1 cellular context compared by ENCODE assay signal in genomic region chr17:38333635-38334295, GRCh38.
TF ChIP-seq lines count a peak whose summit lies in the region.

No MANE protein-coding gene starts in this region.

TF ChIP-seq in K562, 482 proteins besides CTCF, POLR2A, EP300 and RAD21 (continued from another document):
- TF ChIP-seq CREB3L1 (IDR thresholded peaks at IDR 0.05; ENCODE audit: borderline replicate concordance, low read depth) (no peak), HNRNPK (IDR thresholded peaks at IDR 0.05; ENCODE audit: low read depth, low read length, poor library complexity, severe bottlenecking) (no peak), MTA2 (IDR thresholded peaks at IDR 0.05; ENCODE audit: low read depth) (no peak), CBFA2T3 (IDR thresholded peaks at IDR 0.05) (no peak), SIX5 (IDR thresholded peaks at IDR 0.05; ENCODE audit: borderline replicate concordance in 1 of 2, insufficient read depth in 1 of 2, low read depth in 1 of 2, low read length in 2 of 2) (no peak), RB1 (IDR thresholded peaks at IDR 0.05; ENCODE audit: low read depth) (0 out of 2 replicates have a peak, but pooled peaks have one; percentile 32), ZNF384 (IDR thresholded peaks at IDR 0.05; ENCODE audit: low read depth, low read length) (no peak), SRSF3 (IDR thresholded peaks at IDR 0.05; ENCODE audit: insufficient read depth, low read length) (no peak), HMBOX1 (IDR thresholded peaks at IDR 0.05) (no peak), IRF2 (CRISPR knock-in tag; IDR thresholded peaks at IDR 0.05) (no peak), BCLAF1 (IDR thresholded peaks at IDR 0.05; ENCODE audit: borderline replicate concordance in 1 of 2, control insufficient read depth in 1 of 2, low read depth in 2 of 2, low read length in 1 of 2) (no peak), TSC22D4 (tag; IDR thresholded peaks at IDR 0.05) (no peak), RBFOX2 (IDR thresholded peaks at IDR 0.05; ENCODE audit: low read depth, low read length) (no peak), KAT8 (IDR thresholded peaks at IDR 0.05; ENCODE audit: low read depth) (no peak), ASH1L (IDR thresholded peaks at IDR 0.05; ENCODE audit: borderline replicate concordance, low read depth, partially characterized antibody) (no peak), XRCC5 (IDR thresholded peaks at IDR 0.05; ENCODE audit: low read depth, low read length) (peak; percentile 39; the same call in 1 of the 2 replicates), ZNF431 (CRISPR knock-in tag; IDR thresholded peaks at IDR 0.05) (no peak), MYBL2 (IDR thresholded peaks at IDR 0.05; ENCODE audit: low read depth) (no peak), MYBL2 (CRISPR knock-in tag; IDR thresholded peaks at IDR 0.05; ENCODE audit: borderline replicate concordance) (no peak), MEF2A (IDR thresholded peaks at IDR 0.05; ENCODE audit: control insufficient read depth, low read depth, low read length) (no peak), PRPF4 (IDR thresholded peaks at IDR 0.05; ENCODE audit: insufficient read depth, low read depth, low read length, poor library complexity, severe bottlenecking) (no peak), FOXA1 (IDR thresholded peaks at IDR 0.05; ENCODE audit: borderline replicate concordance) (no peak), JUND (IDR thresholded peaks at IDR 0.05; ENCODE audit: borderline replicate concordance, low read depth, low read length) (0 out of 2 replicates have a peak, but pooled peaks have one; percentile 10), JUND (tag; IDR thresholded peaks at IDR 0.05; ENCODE audit: borderline replicate concordance, low read depth, low read length) (no peak), SMARCA4 (IDR thresholded peaks at IDR 0.05) (peak; percentile 51; the same call in 1 of the 2 replicates), ESRRA (IDR thresholded peaks at IDR 0.05; ENCODE audit: borderline replicate concordance, low read depth) (0 out of 2 replicates have a peak, but pooled peaks have one; percentile 20), ELF4 (CRISPR knock-in tag; IDR thresholded peaks at IDR 0.05) (no peak), KLF10 (CRISPR knock-in tag; IDR thresholded peaks at IDR 0.05) (no peak), NCOA1 (IDR thresholded peaks at IDR 0.05; ENCODE audit: low read depth) (no peak), ARID2 (IDR thresholded peaks at IDR 0.05) (peak; percentile 71), KLF1 (tag; IDR thresholded peaks at IDR 0.05) (no peak), ZNF644 (tag; IDR thresholded peaks at IDR 0.05; ENCODE audit: low read depth) (no peak), SMC3 (conservative IDR thresholded peaks at IDR 0.05; ENCODE audit: insufficient read depth, low read depth, low read length) (peak; percentile 68), NR2C1 (IDR thresholded peaks at IDR 0.05) (no peak), NR2C1 (tag; IDR thresholded peaks at IDR 0.05) (no peak)
- TF ChIP-seq, protein P1, sequence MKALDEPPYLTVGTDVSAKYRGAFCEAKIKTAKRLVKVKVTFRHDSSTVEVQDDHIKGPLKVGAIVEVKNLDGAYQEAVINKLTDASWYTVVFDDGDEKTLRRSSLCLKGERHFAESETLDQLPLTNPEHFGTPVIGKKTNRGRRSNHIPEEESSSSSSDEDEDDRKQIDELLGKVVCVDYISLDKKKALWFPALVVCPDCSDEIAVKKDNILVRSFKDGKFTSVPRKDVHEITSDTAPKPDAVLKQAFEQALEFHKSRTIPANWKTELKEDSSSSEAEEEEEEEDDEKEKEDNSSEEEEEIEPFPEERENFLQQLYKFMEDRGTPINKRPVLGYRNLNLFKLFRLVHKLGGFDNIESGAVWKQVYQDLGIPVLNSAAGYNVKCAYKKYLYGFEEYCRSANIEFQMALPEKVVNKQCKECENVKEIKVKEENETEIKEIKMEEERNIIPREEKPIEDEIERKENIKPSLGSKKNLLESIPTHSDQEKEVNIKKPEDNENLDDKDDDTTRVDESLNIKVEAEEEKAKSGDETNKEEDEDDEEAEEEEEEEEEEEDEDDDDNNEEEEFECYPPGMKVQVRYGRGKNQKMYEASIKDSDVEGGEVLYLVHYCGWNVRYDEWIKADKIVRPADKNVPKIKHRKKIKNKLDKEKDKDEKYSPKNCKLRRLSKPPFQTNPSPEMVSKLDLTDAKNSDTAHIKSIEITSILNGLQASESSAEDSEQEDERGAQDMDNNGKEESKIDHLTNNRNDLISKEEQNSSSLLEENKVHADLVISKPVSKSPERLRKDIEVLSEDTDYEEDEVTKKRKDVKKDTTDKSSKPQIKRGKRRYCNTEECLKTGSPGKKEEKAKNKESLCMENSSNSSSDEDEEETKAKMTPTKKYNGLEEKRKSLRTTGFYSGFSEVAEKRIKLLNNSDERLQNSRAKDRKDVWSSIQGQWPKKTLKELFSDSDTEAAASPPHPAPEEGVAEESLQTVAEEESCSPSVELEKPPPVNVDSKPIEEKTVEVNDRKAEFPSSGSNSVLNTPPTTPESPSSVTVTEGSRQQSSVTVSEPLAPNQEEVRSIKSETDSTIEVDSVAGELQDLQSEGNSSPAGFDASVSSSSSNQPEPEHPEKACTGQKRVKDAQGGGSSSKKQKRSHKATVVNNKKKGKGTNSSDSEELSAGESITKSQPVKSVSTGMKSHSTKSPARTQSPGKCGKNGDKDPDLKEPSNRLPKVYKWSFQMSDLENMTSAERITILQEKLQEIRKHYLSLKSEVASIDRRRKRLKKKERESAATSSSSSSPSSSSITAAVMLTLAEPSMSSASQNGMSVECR (CRISPR knock-in tag; IDR thresholded peaks at IDR 0.05): no peak
- TF ChIP-seq, protein P2, sequence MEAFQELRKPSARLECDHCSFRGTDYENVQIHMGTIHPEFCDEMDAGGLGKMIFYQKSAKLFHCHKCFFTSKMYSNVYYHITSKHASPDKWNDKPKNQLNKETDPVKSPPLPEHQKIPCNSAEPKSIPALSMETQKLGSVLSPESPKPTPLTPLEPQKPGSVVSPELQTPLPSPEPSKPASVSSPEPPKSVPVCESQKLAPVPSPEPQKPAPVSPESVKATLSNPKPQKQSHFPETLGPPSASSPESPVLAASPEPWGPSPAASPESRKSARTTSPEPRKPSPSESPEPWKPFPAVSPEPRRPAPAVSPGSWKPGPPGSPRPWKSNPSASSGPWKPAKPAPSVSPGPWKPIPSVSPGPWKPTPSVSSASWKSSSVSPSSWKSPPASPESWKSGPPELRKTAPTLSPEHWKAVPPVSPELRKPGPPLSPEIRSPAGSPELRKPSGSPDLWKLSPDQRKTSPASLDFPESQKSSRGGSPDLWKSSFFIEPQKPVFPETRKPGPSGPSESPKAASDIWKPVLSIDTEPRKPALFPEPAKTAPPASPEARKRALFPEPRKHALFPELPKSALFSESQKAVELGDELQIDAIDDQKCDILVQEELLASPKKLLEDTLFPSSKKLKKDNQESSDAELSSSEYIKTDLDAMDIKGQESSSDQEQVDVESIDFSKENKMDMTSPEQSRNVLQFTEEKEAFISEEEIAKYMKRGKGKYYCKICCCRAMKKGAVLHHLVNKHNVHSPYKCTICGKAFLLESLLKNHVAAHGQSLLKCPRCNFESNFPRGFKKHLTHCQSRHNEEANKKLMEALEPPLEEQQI (IDR thresholded peaks at IDR 0.05): no peak
- TF ChIP-seq, protein P3, sequence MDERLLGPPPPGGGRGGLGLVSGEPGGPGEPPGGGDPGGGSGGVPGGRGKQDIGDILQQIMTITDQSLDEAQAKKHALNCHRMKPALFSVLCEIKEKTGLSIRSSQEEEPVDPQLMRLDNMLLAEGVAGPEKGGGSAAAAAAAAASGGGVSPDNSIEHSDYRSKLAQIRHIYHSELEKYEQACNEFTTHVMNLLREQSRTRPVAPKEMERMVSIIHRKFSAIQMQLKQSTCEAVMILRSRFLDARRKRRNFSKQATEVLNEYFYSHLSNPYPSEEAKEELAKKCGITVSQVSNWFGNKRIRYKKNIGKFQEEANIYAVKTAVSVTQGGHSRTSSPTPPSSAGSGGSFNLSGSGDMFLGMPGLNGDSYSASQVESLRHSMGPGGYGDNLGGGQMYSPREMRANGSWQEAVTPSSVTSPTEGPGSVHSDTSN (CRISPR knock-in tag; IDR thresholded peaks at IDR 0.05; ENCODE audit: low read depth): no peak
- TF ChIP-seq, protein P3 (tag; conservative IDR thresholded peaks at IDR 0.05; ENCODE audit: low read depth): no peak
- TF ChIP-seq, protein P4, sequence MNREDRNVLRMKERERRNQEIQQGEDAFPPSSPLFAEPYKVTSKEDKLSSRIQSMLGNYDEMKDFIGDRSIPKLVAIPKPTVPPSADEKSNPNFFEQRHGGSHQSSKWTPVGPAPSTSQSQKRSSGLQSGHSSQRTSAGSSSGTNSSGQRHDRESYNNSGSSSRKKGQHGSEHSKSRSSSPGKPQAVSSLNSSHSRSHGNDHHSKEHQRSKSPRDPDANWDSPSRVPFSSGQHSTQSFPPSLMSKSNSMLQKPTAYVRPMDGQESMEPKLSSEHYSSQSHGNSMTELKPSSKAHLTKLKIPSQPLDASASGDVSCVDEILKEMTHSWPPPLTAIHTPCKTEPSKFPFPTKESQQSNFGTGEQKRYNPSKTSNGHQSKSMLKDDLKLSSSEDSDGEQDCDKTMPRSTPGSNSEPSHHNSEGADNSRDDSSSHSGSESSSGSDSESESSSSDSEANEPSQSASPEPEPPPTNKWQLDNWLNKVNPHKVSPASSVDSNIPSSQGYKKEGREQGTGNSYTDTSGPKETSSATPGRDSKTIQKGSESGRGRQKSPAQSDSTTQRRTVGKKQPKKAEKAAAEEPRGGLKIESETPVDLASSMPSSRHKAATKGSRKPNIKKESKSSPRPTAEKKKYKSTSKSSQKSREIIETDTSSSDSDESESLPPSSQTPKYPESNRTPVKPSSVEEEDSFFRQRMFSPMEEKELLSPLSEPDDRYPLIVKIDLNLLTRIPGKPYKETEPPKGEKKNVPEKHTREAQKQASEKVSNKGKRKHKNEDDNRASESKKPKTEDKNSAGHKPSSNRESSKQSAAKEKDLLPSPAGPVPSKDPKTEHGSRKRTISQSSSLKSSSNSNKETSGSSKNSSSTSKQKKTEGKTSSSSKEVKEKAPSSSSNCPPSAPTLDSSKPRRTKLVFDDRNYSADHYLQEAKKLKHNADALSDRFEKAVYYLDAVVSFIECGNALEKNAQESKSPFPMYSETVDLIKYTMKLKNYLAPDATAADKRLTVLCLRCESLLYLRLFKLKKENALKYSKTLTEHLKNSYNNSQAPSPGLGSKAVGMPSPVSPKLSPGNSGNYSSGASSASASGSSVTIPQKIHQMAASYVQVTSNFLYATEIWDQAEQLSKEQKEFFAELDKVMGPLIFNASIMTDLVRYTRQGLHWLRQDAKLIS (CRISPR knock-in tag; IDR thresholded peaks at IDR 0.05): no peak
